In the genomic region with DNA sequence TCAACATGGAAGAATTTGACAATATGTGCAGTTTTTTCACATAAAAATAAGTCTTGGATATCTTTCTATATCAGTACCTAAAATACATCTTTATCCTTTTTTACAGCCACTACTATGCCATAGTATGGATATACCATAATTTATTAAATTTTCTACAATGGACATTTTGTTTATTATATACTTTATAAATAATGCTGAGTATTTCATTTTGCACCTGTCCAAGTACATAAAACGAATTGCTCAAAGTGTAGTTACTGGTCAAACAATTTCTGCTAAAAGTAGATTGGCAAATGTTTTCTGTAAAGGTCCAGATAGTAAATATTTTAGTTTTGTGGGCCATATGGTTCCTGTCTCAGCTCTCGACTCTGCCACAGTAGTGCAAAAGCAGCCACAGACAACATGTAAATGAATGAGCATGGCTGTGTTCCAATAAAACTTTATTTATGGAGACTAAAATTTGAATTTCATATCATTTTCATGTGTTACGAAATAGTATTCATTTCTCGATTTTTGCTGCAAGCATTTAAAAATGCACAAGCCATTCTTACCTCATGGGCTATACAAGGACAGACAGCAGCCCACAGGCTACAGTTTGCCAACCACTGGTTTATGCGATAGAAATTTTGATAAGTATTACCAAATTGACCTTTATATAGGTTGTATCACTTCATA, we compare ENCODE assay signal across 2 cellular contexts.
A peak's percentile ranks its signal among the peaks of the same experiment; 100 is the strongest.
TF ChIP-seq lines count a peak whose summit lies in the region.

No MANE protein-coding gene starts in this region.

TF ChIP-seq in IMR-90, 13 proteins besides CTCF, POLR2A, EP300 and RAD21:
- TF ChIP-seq CEBPB (IDR thresholded peaks at IDR 0.05; ENCODE audit: low read depth, low read length) = peak; percentile 67
- no peak for TF ChIP-seq NFE2L2 (IDR thresholded peaks at IDR 0.05; ENCODE audit: low read depth, low read length)

TF ChIP-seq in K562, 482 proteins besides CTCF, POLR2A, EP300 and RAD21:
- peak; percentile 79 for TF ChIP-seq ZBTB40 (IDR thresholded peaks at IDR 0.05)
- TF ChIP-seq ZBTB40 (CRISPR knock-in tag; IDR thresholded peaks at IDR 0.05) = peak; percentile 46; the same call in 1 of the 2 replicates
- no peak for TF ChIP-seq CEBPG (CRISPR knock-in tag; IDR thresholded peaks at IDR 0.05)
- peak in 1 of 2 experiments; percentile 54; a peak in 2 of 4 replicates for TF ChIP-seq CEBPG (tag; conservative IDR thresholded peaks at IDR 0.05 in 1 of 2, IDR thresholded peaks at IDR 0.05 in 1 of 2)
- TF ChIP-seq, protein P1, sequence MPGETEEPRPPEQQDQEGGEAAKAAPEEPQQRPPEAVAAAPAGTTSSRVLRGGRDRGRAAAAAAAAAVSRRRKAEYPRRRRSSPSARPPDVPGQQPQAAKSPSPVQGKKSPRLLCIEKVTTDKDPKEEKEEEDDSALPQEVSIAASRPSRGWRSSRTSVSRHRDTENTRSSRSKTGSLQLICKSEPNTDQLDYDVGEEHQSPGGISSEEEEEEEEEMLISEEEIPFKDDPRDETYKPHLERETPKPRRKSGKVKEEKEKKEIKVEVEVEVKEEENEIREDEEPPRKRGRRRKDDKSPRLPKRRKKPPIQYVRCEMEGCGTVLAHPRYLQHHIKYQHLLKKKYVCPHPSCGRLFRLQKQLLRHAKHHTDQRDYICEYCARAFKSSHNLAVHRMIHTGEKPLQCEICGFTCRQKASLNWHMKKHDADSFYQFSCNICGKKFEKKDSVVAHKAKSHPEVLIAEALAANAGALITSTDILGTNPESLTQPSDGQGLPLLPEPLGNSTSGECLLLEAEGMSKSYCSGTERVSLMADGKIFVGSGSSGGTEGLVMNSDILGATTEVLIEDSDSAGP (CRISPR knock-in tag; IDR thresholded peaks at IDR 0.05) = no peak
- peak; percentile 72 for TF ChIP-seq ZNF316 (IDR thresholded peaks at IDR 0.05)
- TF ChIP-seq C11orf30 (IDR thresholded peaks at IDR 0.05; ENCODE audit: low read depth) = peak; percentile 50; the same call in 1 of the 2 replicates
- peak; percentile 60 for TF ChIP-seq CEBPB (tag; IDR thresholded peaks at IDR 0.05)
- TF ChIP-seq MAFG (tag; conservative IDR thresholded peaks at IDR 0.05) = peak; percentile 26; the same call in 1 of the 2 replicates
- TF ChIP-seq, protein P2, sequence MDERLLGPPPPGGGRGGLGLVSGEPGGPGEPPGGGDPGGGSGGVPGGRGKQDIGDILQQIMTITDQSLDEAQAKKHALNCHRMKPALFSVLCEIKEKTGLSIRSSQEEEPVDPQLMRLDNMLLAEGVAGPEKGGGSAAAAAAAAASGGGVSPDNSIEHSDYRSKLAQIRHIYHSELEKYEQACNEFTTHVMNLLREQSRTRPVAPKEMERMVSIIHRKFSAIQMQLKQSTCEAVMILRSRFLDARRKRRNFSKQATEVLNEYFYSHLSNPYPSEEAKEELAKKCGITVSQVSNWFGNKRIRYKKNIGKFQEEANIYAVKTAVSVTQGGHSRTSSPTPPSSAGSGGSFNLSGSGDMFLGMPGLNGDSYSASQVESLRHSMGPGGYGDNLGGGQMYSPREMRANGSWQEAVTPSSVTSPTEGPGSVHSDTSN (CRISPR knock-in tag; IDR thresholded peaks at IDR 0.05; ENCODE audit: low read depth) = no peak
- TF ChIP-seq, protein P2 (tag; conservative IDR thresholded peaks at IDR 0.05; ENCODE audit: low read depth) = no peak
